Comparison of ENCODE assay signal across 8 cellular contexts in genomic region chr1:173867753-173868265, GRCh38. TPM values are rescaled to one million over a fixed set of nuclear protein-coding genes. Genes with fewer than 3 reads are reported as not detected.
DNase-seq lines count a peak whose midpoint lies in the region; ATAC-seq, FAIRE-seq and TF ChIP-seq lines count a peak whose summit lies in the region.

Gene GAS5, minus strand, starts transcription at chr1:173867989.

- no peak for TF ChIP-seq CTCF in keratinocyte (optimal IDR thresholded peaks at IDR 0.05 in 1 of 3, IDR thresholded peaks at IDR 0.05 in 1 of 3, conservative IDR thresholded peaks at IDR 0.05 in 1 of 3; ENCODE audit: extremely low read depth in 1 of 3, insufficient read depth in 2 of 3, low read length in 3 of 3)

- H4K20me1 ChIP-seq in keratinocyte (ENCODE audit: control insufficient read depth, extremely low read depth, insufficient read depth, low read length): peaks cover 37% of the 10 kb centered on the region

- peaks cover 32% of the 10 kb centered on the region for H3K4me1 ChIP-seq in keratinocyte (ENCODE audit: control insufficient read depth, extremely low read depth, insufficient read depth, low read length)

- peak within 1 kb of the TSS; percentile 93 for H3K27ac ChIP-seq in keratinocyte (ENCODE audit: control insufficient read depth, insufficient read depth, low read length)

- H3K27me3 ChIP-seq in keratinocyte (ENCODE audit: control insufficient read depth, extremely low read depth, insufficient read depth, low read length): no peaks in the 10 kb centered on the region

- H3K4me2 ChIP-seq in keratinocyte (ENCODE audit: control insufficient read depth, extremely low read depth, insufficient read depth, low read depth, low read length): peak within 1 kb of the TSS; percentile 95

- DNase-seq in AG08396 (ENCODE audit: low spot score) (peak; percentile 96), NCI-H446 (lab: John Stamatoyannopoulos, UW) (peak; percentile 99), cerebellum (ENCODE audit: low spot score) (peak; percentile 99), keratinocyte (ENCODE audit: low read depth, low spot score) (peak; percentile 100)
- DNase-seq in activated CD4-positive, CD25-positive, alpha-beta regulatory T cell treated with anti-CD3 and anti-CD28 coated beads, Interleukin-2, amount 50 U/mL, for 16 hours (ENCODE audit: low read depth, low spot score): peak; percentile 99
- peak; percentile 96 to 97 for DNase-seq in stimulated activated CD4-positive, alpha-beta T cell treated with anti-CD3 and anti-CD28 coated beads, Interleukin-15, amount 100 ng/mL, for 1 hour (ENCODE audit: low read depth in 1 of 2, low spot score in 1 of 2)

- H3K4me3 ChIP-seq in keratinocyte (ENCODE audit: control insufficient read depth in 2 of 3, extremely low read depth in 1 of 3, insufficient read depth in 2 of 3, low read depth in 1 of 3, low read length in 3 of 3): peak within 1 kb of the TSS; percentile 87 to 100 (median 96)

- in situ Hi-C loops in GM18951 (cut with MboI; ENCODE audit: low sequenced_read_pairs, unreplicated experiment): no loop called here

- H3K9me3 ChIP-seq in keratinocyte (ENCODE audit: control insufficient read depth, low read depth, low read length): no peaks in the 10 kb centered on the region

- peak; percentile 100 for TF ChIP-seq POLR2A in GM18951 (IDR thresholded peaks at IDR 0.05; ENCODE audit: extremely low read depth, insufficient read depth, insufficient read length)

- peaks cover 38% of the 10 kb centered on the region for H3K79me2 ChIP-seq in keratinocyte (ENCODE audit: control insufficient read depth, insufficient read depth, low read length)

- dilution Hi-C loops in keratinocyte (cut with MboI; ENCODE audit: extremely low pct_ligation_motif_present, low sequenced_read_pairs): no loop called here

- H3K9me1 ChIP-seq in keratinocyte (ENCODE audit: control insufficient read depth, extremely low read depth, insufficient read depth, low read length): no peaks in the 10 kb centered on the region

- peaks cover 19 to 46% of the 10 kb centered on the region in 2 experiments for H3K36me3 ChIP-seq in keratinocyte (ENCODE audit: control insufficient read depth in 2 of 2, extremely low read depth in 1 of 2, insufficient read depth in 2 of 2, low read length in 2 of 2)

- peak within 1 kb of the TSS; percentile 99 for H3K9ac ChIP-seq in keratinocyte (ENCODE audit: control insufficient read depth, extremely low read depth, insufficient read depth, low read length)

- no peak for FAIRE-seq in keratinocyte (lab: Jason Lieb, UNC)

- peak; percentile 66 for ATAC-seq in HG03196 (IDR thresholded peaks at IDR 0.05; ENCODE audit: unreplicated experiment)

- H2AFZ ChIP-seq in keratinocyte (ENCODE audit: control insufficient read depth, low read length): peak within 1 kb of the TSS; percentile 97

RNA-seq across cellular contexts. Expression of gene GAS5, which starts in this region (rescaled TPM):
- total RNA-seq in cerebellum: 207 TPM
- polyA plus RNA-seq in keratinocyte: 738 to 1,196 TPM (median 976 TPM) in 3 replicates
- 755 TPM for polyA plus RNA-seq in keratinocyte (2011; ENCODE audit: low read depth)
- polyA plus RNA-seq in keratinocyte (2011; cell fraction: cytosol; rRNA removed): 908 and 1,281 TPM in 2 replicates
- polyA plus RNA-seq in keratinocyte (2011; cell fraction: nucleus; rRNA removed): 734 and 1,049 TPM in 2 replicates
- 585 and 1,725 TPM in 2 replicates for polyA plus RNA-seq in keratinocyte (2012; ENCODE audit: low replicate concordance)
- 170 to 566 TPM (median 382 TPM) in 3 replicates for polyA minus RNA-seq in keratinocyte
- polyA minus RNA-seq in keratinocyte (2011; cell fraction: cytosol; rRNA and poly(A)+ RNA removed): 168 TPM
- polyA minus RNA-seq in keratinocyte (2011; cell fraction: nucleus; rRNA and poly(A)+ RNA removed): 386 and 468 TPM in 2 replicates

Comparison
In these comparisons a context has a peak if more than half of its experiments do, and no peak if none do; other contexts are left out.
1. Peak in every context shown above with its lines: DNase-seq, ATAC-seq, H3K4me3 ChIP-seq and H3K27ac ChIP-seq.